Comparison of ENCODE assay signal across 14 cellular contexts in genomic region chr13:113860051-113860471, GRCh38. TPM values are rescaled to one million over a fixed set of nuclear protein-coding genes. Genes with fewer than 3 reads are reported as not detected.
DNase-seq lines count a peak whose midpoint lies in the region; ATAC-seq and TF ChIP-seq lines count a peak whose summit lies in the region.
"Had no signal": no experiment of that assay in that cellular context is flagged by ENCODE, and none has a peak within 500 bp of the region (broad histone marks: within the 10 kb centered on the region; RNA-seq: fewer than 3 reads in every experiment).

No MANE protein-coding gene starts in this region.

- H3K27ac ChIP-seq in HCT116 (ENCODE audit: low read depth, low read length) (0 out of 2 replicates have a peak overlapping the region, but pooled peaks have one; percentile 8), iPS-18a (ENCODE audit: low read length) (peak overlapping the region; percentile 62)
- H3K27ac ChIP-seq: KMS-11 had no signal

- no peak overlapping the region for H2AFZ ChIP-seq in HCT116 (ENCODE audit: low read depth, low read length, poor library complexity, severe bottlenecking)

- ATAC-seq in HCT116: no peak
- no peak for ATAC-seq in activated T-cell treated with anti-CD3 and anti-CD28 coated beads, Interleukin-2, amount 50 U/mL, for 72 hours (replicated peaks in 1 of 2)
- ATAC-seq: naive thymus-derived CD4-positive, alpha-beta T cell; T-cell had no signal

- no peaks in the 10 kb centered on the region for H4K20me1 ChIP-seq in HCT116 (ENCODE audit: insufficient read depth)

- H3K27me3 ChIP-seq in HCT116 (ENCODE audit: insufficient read depth, low read length) (no peaks in the 10 kb centered on the region), iPS-18a (ENCODE audit: control insufficient read depth, insufficient read depth, low read length) (peaks cover 23% of the 10 kb centered on the region), skeletal muscle satellite cell (ENCODE audit: control insufficient read depth, insufficient read depth, low read length) (no peaks in the 10 kb centered on the region)

- DNase-seq in HCT116 (ENCODE audit: low read depth, low spot score): no peak
- no peak for DNase-seq in osteocyte (ENCODE audit: extremely low spot score, unreplicated experiment)
- DNase-seq in Ammon's horn (ENCODE audit: low spot score): no peak
- no peak for DNase-seq in activated T-cell treated with anti-CD3 and anti-CD28 coated beads, Interleukin-2, amount 50 U/mL, for 72 hours
- DNase-seq in KG1 (lab: John Stamatoyannopoulos, UW): no peak
- DNase-seq: foreskin melanocyte; NCI-H524; stimulated activated CD4-positive, alpha-beta T cell treated with anti-CD3 and anti-CD28 coated beads, Interleukin-2, amount 100 ng/mL, for 24 hours had no signal

- RAD21 ChIA-PET in HCT116 (lab: Charles Lee; ENCODE audit: low non-redundant PET in 1 of 2, low total read pairs in 2 of 2, uncharacterized antibody in 2 of 2, unreplicated experiment in 2 of 2): no interaction called here

- POLR2A ChIA-PET in HCT116 (lab: Charles Lee): no interaction called here

- no peaks in the 10 kb centered on the region for H3K36me3 Mint-ChIP-seq in osteocyte (ENCODE audit: unreplicated experiment)
- peaks cover 0 to 2% of the 10 kb centered on the region in 2 donors for H3K36me3 Mint-ChIP-seq in activated T-cell treated with anti-CD3 and anti-CD28 coated beads, Interleukin-2, amount 50 U/mL, for 72 hours (ENCODE audit: insufficient read depth in 2 of 2)
- H3K36me3 Mint-ChIP-seq: T-cell had no signal

- peaks cover 0 to 6% of the 10 kb centered on the region in 2 experiments; a peak in 1 of 4 replicates for H3K9me3 ChIP-seq in HCT116 (ENCODE audit: control insufficient read depth in 1 of 2, insufficient read depth in 1 of 2, low read depth in 1 of 2, low read length in 2 of 2)
- no peaks in the 10 kb centered on the region for H3K9me3 ChIP-seq in iPS-18a (ENCODE audit: control insufficient read depth, low read depth, low read length)
- no peaks in the 10 kb centered on the region for H3K9me3 ChIP-seq in skeletal muscle satellite cell (replicated peaks; ENCODE audit: low read length)

- H3K27ac Mint-ChIP-seq in osteocyte (ENCODE audit: unreplicated experiment): no peak overlapping the region
- H3K27ac Mint-ChIP-seq in activated T-cell treated with anti-CD3 and anti-CD28 coated beads, Interleukin-2, amount 50 U/mL, for 72 hours: no peak overlapping the region
- H3K27ac Mint-ChIP-seq: T-cell had no signal

- intact Hi-C loops in HCT116 (cut with micrococcal nuclease): loop anchor here (2.0 kb wide), 1 partner anchor 367 kb away; no protein-coding TSS in a partner anchor

- H3K4me2 ChIP-seq in HCT116 (ENCODE audit: low read length) (no peak overlapping the region), skeletal muscle satellite cell (ENCODE audit: low read length) (peak overlapping the region; percentile 94)
- H3K4me2 ChIP-seq: KMS-11 had no signal

- no peak for TF ChIP-seq POLR2A in HCT116 (IDR thresholded peaks at IDR 0.05; ENCODE audit: borderline replicate concordance, extremely low read depth, insufficient read depth, insufficient read length)

- H3K4me1 Mint-ChIP-seq in osteocyte (ENCODE audit: unreplicated experiment): peaks cover 33% of the 10 kb centered on the region
- H3K4me1 Mint-ChIP-seq in activated T-cell treated with anti-CD3 and anti-CD28 coated beads, Interleukin-2, amount 50 U/mL, for 72 hours (ENCODE audit: low read depth): peaks cover 11% of the 10 kb centered on the region

- H3K9ac ChIP-seq in HCT116 (ENCODE audit: low read length) (no peak overlapping the region), iPS-18a (ENCODE audit: low read length) (peak overlapping the region; percentile 34), skeletal muscle satellite cell (ENCODE audit: low read depth, low read length) (no peak overlapping the region)
- H3K9ac ChIP-seq: KMS-11 had no signal

- CTCF ChIA-PET in HCT116 (lab: Charles Lee): no interaction called here

- H3K9me2 ChIP-seq in HCT116 (ENCODE audit: insufficient read depth): no peaks in the 10 kb centered on the region

- peaks cover 0 to 20% of the 10 kb centered on the region in 2 experiments; a peak in 1 of 4 replicates for H3K36me3 ChIP-seq in HCT116 (ENCODE audit: control insufficient read depth in 1 of 2, insufficient read depth in 2 of 2, low read length in 2 of 2)
- no peaks in the 10 kb centered on the region for H3K36me3 ChIP-seq in iPS-18a (ENCODE audit: control insufficient read depth, low read depth, low read length)
- H3K36me3 ChIP-seq in skeletal muscle satellite cell (ENCODE audit: insufficient read depth, low read length): peaks cover 33% of the 10 kb centered on the region

- H3K4me1 ChIP-seq in HCT116 (ENCODE audit: control insufficient read depth in 1 of 2, insufficient read depth in 2 of 2, low read length in 2 of 2) (peaks cover 10 to 38% of the 10 kb centered on the region in 2 experiments), iPS-18a (ENCODE audit: control insufficient read depth, low read depth, low read length) (peaks cover 37% of the 10 kb centered on the region), skeletal muscle satellite cell (ENCODE audit: control insufficient read depth, insufficient read depth, low read length) (peaks cover 57% of the 10 kb centered on the region)

- BruUV-seq in HCT116 (replicated peaks; lab: Mats Ljungman, UMichigan): no TSS peak

- H3K4me3 Mint-ChIP-seq in osteocyte (ENCODE audit: unreplicated experiment): no peak overlapping the region
- no peak overlapping the region for H3K4me3 Mint-ChIP-seq in activated T-cell treated with anti-CD3 and anti-CD28 coated beads, Interleukin-2, amount 50 U/mL, for 72 hours

- no peaks in the 10 kb centered on the region for H3K9me3 Mint-ChIP-seq in osteocyte (ENCODE audit: unreplicated experiment)
- H3K9me3 Mint-ChIP-seq in activated T-cell treated with anti-CD3 and anti-CD28 coated beads, Interleukin-2, amount 50 U/mL, for 72 hours: peaks cover 10 to 14% of the 10 kb centered on the region in 2 donors

- TF ChIP-seq RAD21 in HCT116 (IDR thresholded peaks at IDR 0.05; ENCODE audit: low read depth): no peak

- no peak for TF ChIP-seq CTCF in HCT116 (IDR thresholded peaks at IDR 0.05 in 2 of 3, conservative IDR thresholded peaks at IDR 0.05 in 1 of 3; ENCODE audit: borderline replicate concordance in 1 of 3, insufficient read depth in 1 of 3, low read depth in 2 of 3, low read length in 2 of 3)
- no peak for TF ChIP-seq CTCF in WI38 (IDR thresholded peaks at IDR 0.05; ENCODE audit: low read depth, low read length)
- TF ChIP-seq CTCF in osteocyte (IDR thresholded peaks at IDR 0.05): no peak

- peaks cover 84% of the 10 kb centered on the region for H3K79me2 ChIP-seq in HCT116 (ENCODE audit: insufficient read depth, low read length)

- H3K27me3 Mint-ChIP-seq in osteocyte (ENCODE audit: unreplicated experiment): peaks cover 5% of the 10 kb centered on the region
- peaks cover 43% of the 10 kb centered on the region for H3K27me3 Mint-ChIP-seq in activated T-cell treated with anti-CD3 and anti-CD28 coated beads, Interleukin-2, amount 50 U/mL, for 72 hours (ENCODE audit: low read depth)

- H3K4me3 ChIP-seq in HCT116 (replicated peaks in 1 of 2; ENCODE audit: low read depth in 1 of 2, low read length in 2 of 2): no peak overlapping the region
- H3K4me3 ChIP-seq in WI38 (ENCODE audit: low read depth, low read length): peak overlapping the region; percentile 91
- H3K4me3 ChIP-seq in iPS-18a (ENCODE audit: low read length): peak overlapping the region; percentile 2
- no peak overlapping the region for H3K4me3 ChIP-seq in skeletal muscle satellite cell (ENCODE audit: low read length)

TF ChIP-seq in HCT116, 20 proteins besides CTCF, POLR2A, EP300 and RAD21 (continues in another document):
- no peak for TF ChIP-seq SP1 (IDR thresholded peaks at IDR 0.05; ENCODE audit: low read depth)
- TF ChIP-seq SIN3A (IDR thresholded peaks at IDR 0.05; ENCODE audit: low read depth): no peak
- no peak for TF ChIP-seq YY1 (IDR thresholded peaks at IDR 0.05; ENCODE audit: extremely low read depth, insufficient replicate concordance, low read depth, low read length)
- no peak for TF ChIP-seq EGR1 (IDR thresholded peaks at IDR 0.05; ENCODE audit: low read depth)
- TF ChIP-seq EZH2 (IDR thresholded peaks at IDR 0.05): no peak
- no peak for TF ChIP-seq REST (IDR thresholded peaks at IDR 0.05; ENCODE audit: low read depth)

RNA-seq across cellular contexts. Expression of gene GAS6, which starts 3.8 kb away (rescaled TPM):
- 49.4 TPM for total RNA-seq in HCT116 (2021; ENCODE audit: unreplicated experiment)
- polyA plus RNA-seq in HCT116 (2012): 48.8 and 55.5 TPM in 2 replicates
- 58.3 and 82.6 TPM in 2 replicates for total RNA-seq in skeletal muscle satellite cell (2012; rRNA removed)
- total RNA-seq in osteocyte: 14.8 and 15.0 TPM in 2 replicates
- total RNA-seq in activated T-cell treated with anti-CD3 and anti-CD28 coated beads, Interleukin-2, amount 50 U/mL, for 72 hours: 1 to 10 TPM in 1 of 2 donors, under 1 TPM in 1; 0.46 to 1.5 TPM

Comparison
In these comparisons a context has a peak if more than half of its experiments do, and no peak if none do; other contexts are left out.
1. H3K4me3 ChIP-seq: peak in WI38 (single experiment) and iPS-18a (single experiment); none in HCT116 (0 of 2) and skeletal muscle satellite cell (single experiment).